8 cellular contexts compared by ENCODE assay signal in the genomic region with DNA sequence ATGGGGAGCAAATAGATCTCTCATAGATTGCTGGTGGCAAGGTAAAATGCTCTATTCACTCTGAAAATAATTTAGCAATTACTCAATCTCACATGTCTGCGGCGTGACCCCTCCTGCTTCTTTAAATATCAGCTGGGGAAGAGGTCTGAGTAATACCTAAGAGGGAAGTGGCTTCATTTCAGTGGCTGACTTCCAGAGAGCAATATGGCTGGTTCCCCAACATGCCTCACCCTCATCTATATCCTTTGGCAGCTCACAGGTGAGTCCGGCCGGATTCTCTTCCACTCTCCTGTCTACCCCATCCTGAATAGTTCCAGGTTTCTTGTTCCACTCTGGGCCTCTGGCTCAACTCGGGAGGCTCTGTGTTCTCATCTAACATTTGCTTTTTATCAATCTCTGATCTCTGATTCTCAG. TPM values are rescaled to one million over a fixed set of nuclear protein-coding genes. Genes with fewer than 3 reads are reported as not detected.
DNase-seq lines count a peak whose midpoint lies in the region; ATAC-seq, FAIRE-seq and TF ChIP-seq lines count a peak whose summit lies in the region.

A gene with protein sequence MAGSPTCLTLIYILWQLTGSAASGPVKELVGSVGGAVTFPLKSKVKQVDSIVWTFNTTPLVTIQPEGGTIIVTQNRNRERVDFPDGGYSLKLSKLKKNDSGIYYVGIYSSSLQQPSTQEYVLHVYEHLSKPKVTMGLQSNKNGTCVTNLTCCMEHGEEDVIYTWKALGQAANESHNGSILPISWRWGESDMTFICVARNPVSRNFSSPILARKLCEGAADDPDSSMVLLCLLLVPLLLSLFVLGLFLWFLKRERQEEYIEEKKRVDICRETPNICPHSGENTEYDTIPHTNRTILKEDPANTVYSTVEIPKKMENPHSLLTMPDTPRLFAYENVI (plus strand): TSS at position 150 of the 414 bp plus-strand sequence. CDS start 55 bp downstream, at position 205.

- peak within 1 kb of the TSS; percentile 69 for H3K4me3 Mint-ChIP-seq in T-helper 2 cell treated with Interferon-gamma antibody and Interleukin-4, amounts not matched to agents 5 μg/mL and 100 μg/mL, for 36 hours

- DNase-seq in stimulated activated CD4-positive, alpha-beta T cell treated with anti-CD3 and anti-CD28 coated beads, Interleukin-1b, Interleukin-23, amount 100 ng/mL, for 48 hours: peak; percentile 45
- no peak for DNase-seq in stimulated activated CD4-positive, alpha-beta T cell treated with anti-CD3 and anti-CD28 coated beads, Interleukin-2, amount 100 ng/mL, for 48 hours
- DNase-seq in T-helper 2 cell treated with Interferon-gamma antibody and Interleukin-4, amounts not matched to agents 5 μg/mL and 100 μg/mL, for 36 hours (ENCODE audit: low spot score): no peak
- peak; percentile 33 for DNase-seq in omental fat pad (ENCODE audit: low spot score)
- no peak for DNase-seq in NCI-H128 (lab: John Stamatoyannopoulos, UW; ENCODE audit: unreplicated experiment)
- DNase-seq in kidney glomerular epithelial cell (lab: John Stamatoyannopoulos, UW): no peak
- DNase-seq in HTR-8/SVneo (ENCODE audit: insufficient read length, low spot score): no peak

- peaks cover 37% of the 10 kb centered on the region for H3K9me3 Mint-ChIP-seq in T-helper 2 cell treated with Interferon-gamma antibody and Interleukin-4, amounts not matched to agents 5 μg/mL and 100 μg/mL, for 36 hours

- no peaks in the 10 kb centered on the region for H3K27me3 Mint-ChIP-seq in T-helper 2 cell treated with Interferon-gamma antibody and Interleukin-4, amounts not matched to agents 5 μg/mL and 100 μg/mL, for 36 hours (ENCODE audit: low read depth)

- TF ChIP-seq CTCF in omental fat pad (IDR thresholded peaks at IDR 0.05): no peak

- peaks cover 51% of the 10 kb centered on the region for H3K4me1 Mint-ChIP-seq in T-helper 2 cell treated with Interferon-gamma antibody and Interleukin-4, amounts not matched to agents 5 μg/mL and 100 μg/mL, for 36 hours (ENCODE audit: low read depth)

- FAIRE-seq in HTR-8/SVneo (lab: Jason Lieb, UNC): no peak

- peak within 1 kb of the TSS; percentile 56 for H3K27ac Mint-ChIP-seq in T-helper 2 cell treated with Interferon-gamma antibody and Interleukin-4, amounts not matched to agents 5 μg/mL and 100 μg/mL, for 36 hours

- H3K36me3 Mint-ChIP-seq in T-helper 2 cell treated with Interferon-gamma antibody and Interleukin-4, amounts not matched to agents 5 μg/mL and 100 μg/mL, for 36 hours (ENCODE audit: low read depth): peaks cover 24% of the 10 kb centered on the region

- ATAC-seq in HG03103 (IDR thresholded peaks at IDR 0.05; ENCODE audit: low read depth, unreplicated experiment) (peak; percentile 52), omental fat pad (ENCODE audit: low FRiP score) (no peak)

RNA-seq across cellular contexts. Expression of the gene that starts here (rescaled TPM):
- total RNA-seq in omental fat pad: 1 to 10 TPM; 1.1 to 3.2 (median 1.7) TPM

Comparison
In these comparisons a context has a peak if more than half of its experiments do, and no peak if none do; other contexts are left out.
1. DNase-seq: peak in stimulated activated CD4-positive, alpha-beta T cell treated with anti-CD3 and anti-CD28 coated beads, Interleukin-1b, Interleukin-23, amount 100 ng/mL, for 48 hours (single experiment) and omental fat pad (single experiment); none in stimulated activated CD4-positive, alpha-beta T cell treated with anti-CD3 and anti-CD28 coated beads, Interleukin-2, amount 100 ng/mL, for 48 hours (0 of 2), T-helper 2 cell treated with Interferon-gamma antibody and Interleukin-4, amounts not matched to agents 5 μg/mL and 100 μg/mL, for 36 hours (single experiment), NCI-H128 (single experiment), kidney glomerular epithelial cell (single experiment) and HTR-8/SVneo (single experiment).